In the genomic region with DNA sequence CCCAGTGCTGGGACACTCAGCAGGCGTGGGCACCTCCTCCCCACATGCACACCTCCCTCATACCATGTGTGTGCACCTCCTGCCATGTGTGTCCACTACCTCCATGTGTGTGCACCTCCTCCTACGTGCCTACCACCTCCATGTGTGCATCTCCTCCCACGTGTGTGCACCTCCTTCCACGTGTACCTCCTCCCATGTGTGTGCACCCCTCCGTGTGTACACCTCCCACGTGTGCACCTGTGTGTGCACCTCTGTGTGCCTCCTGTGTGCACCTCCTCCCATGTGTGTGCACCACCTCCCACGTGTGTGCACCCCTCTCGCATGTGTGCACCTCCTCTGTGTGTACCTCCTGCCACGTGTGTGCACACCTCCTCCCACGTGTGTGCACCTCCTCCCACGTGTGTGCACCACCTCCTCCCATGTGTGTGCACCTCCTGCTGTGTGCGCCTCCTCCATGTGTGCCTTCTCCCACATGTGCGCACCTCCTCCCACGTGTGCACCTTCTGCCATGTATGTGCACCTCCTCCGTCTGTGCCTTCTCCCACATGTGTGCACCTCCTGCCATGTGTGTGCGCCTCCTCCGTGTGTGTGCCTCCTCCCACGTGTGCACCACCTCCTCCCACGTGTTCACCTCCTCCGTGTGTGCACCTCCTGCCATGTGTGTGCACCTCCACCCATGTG, we compare ENCODE assay signal across 1 cellular context.
TF ChIP-seq lines count a peak whose summit lies in the region.

No MANE protein-coding gene starts in this region.

TF ChIP-seq in IMR-90, 13 proteins besides CTCF, POLR2A, EP300 and RAD21 (continued from another document):
- no peak for TF ChIP-seq ELK1 (IDR thresholded peaks at IDR 0.05; ENCODE audit: borderline replicate concordance, low read depth, low read length)
- no peak for TF ChIP-seq FOS (IDR thresholded peaks at IDR 0.05; ENCODE audit: low read depth, low read length)
